Comparison of ENCODE assay signal across 8 cellular contexts in the genomic region with DNA sequence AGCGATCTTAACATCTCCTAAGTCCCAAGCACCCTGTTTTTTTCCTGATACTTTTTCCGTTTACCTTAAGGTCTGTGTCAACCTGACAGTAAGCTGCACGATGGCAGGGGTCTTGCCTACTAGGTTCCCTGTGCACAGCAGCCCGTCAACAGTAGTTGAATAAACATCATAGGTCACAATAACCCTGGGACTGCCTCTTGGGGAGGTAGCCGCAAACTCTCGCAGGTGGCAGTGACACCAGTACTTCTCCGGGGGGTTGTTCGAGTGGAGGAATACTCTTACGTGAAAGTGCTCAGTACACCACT.
DNase-seq lines count a peak whose midpoint lies in the region; ATAC-seq and TF ChIP-seq lines count a peak whose summit lies in the region.

No MANE protein-coding gene starts in this region.

- H3K36me3 Mint-ChIP-seq in nephron progenitor cell (ENCODE audit: low read depth) = peaks cover 16% of the 10 kb centered on the region

- peak overlapping the region; percentile 98 for H3K4me3 Mint-ChIP-seq in nephron progenitor cell

- H3K9me3 ChIP-seq in duodenal mucosa (ENCODE audit: control insufficient read depth in 1 of 2, low read length in 2 of 2) = no peaks in the 10 kb centered on the region

- H3K36me3 ChIP-seq in KMS-11 (ENCODE audit: insufficient read depth) (no peaks in the 10 kb centered on the region), duodenal mucosa (ENCODE audit: control insufficient read depth in 1 of 2, insufficient read depth in 2 of 2, low read length in 2 of 2) (no peaks in the 10 kb centered on the region)

- peaks cover 38% of the 10 kb centered on the region for H3K4me1 Mint-ChIP-seq in nephron progenitor cell

- peak overlapping the region; percentile 70; the same call in 1 of the 2 replicates for H3K27ac ChIP-seq in KMS-11
- no peak overlapping the region for H3K27ac ChIP-seq in duodenal mucosa (ENCODE audit: low read depth, low read length)

- TF ChIP-seq CTCF in GM12865 (IDR thresholded peaks at IDR 0.05; ENCODE audit: insufficient read depth, low read depth, low read length, missing control alignments) (no peak), KMS-11 (conservative IDR thresholded peaks at IDR 0.05; ENCODE audit: low read depth, low read length) (no peak), nephron progenitor cell (IDR thresholded peaks at IDR 0.05) (no peak)

- peaks cover 4% of the 10 kb centered on the region for H3K27me3 Mint-ChIP-seq in nephron progenitor cell (ENCODE audit: low read depth, poor library complexity)

- H3K4me3 ChIP-seq in GM12865 (ENCODE audit: low read depth, low read length) (peak overlapping the region; percentile 91), KMS-11 (IDR thresholded peaks at IDR 0.05; ENCODE audit: insufficient read depth, low read depth, low read length) (peak overlapping the region; percentile 52), duodenal mucosa (ENCODE audit: low read depth in 1 of 2, low read length in 2 of 2) (peak overlapping the region; percentile 86 to 98)

- peak overlapping the region; percentile 74 for H3K27ac Mint-ChIP-seq in nephron progenitor cell

- ATAC-seq in GM21717 (IDR thresholded peaks at IDR 0.05; ENCODE audit: unreplicated experiment) = peak; percentile 53

- intact Hi-C loops in head of caudate nucleus (cut with DNase I) = loop anchor here (5.0 kb wide), 1 partner anchor 356 kb away; a partner anchor contains a TSS

- H4K20me1 ChIP-seq in KMS-11 (ENCODE audit: insufficient read depth) = no peaks in the 10 kb centered on the region

- peaks cover 25% of the 10 kb centered on the region; the same call in 1 of the 2 replicates for H3K79me2 ChIP-seq in KMS-11 (ENCODE audit: insufficient read depth, low read depth)

- peak overlapping the region; percentile 78 for H3K4me2 ChIP-seq in KMS-11

- H3K27me3 ChIP-seq in KMS-11 (ENCODE audit: insufficient read depth, low read depth) (no peaks in the 10 kb centered on the region), duodenal mucosa (ENCODE audit: control insufficient read depth in 1 of 2, insufficient read depth in 2 of 2, low read length in 2 of 2) (no peaks in the 10 kb centered on the region)

- no peak for DNase-seq in GM12865 (ENCODE audit: low read depth)
- no peak for DNase-seq in nephron progenitor cell
- DNase-seq in erythroblast (lab: John Stamatoyannopoulos, UW) = no peak
- DNase-seq in OCI-M1 (lab: John Stamatoyannopoulos, UW) = no peak
- DNase-seq in head of caudate nucleus = no peak

- no peak for TF ChIP-seq POLR2A in erythroblast (IDR thresholded peaks at IDR 0.05; ENCODE audit: low read length)

- H3K9ac ChIP-seq in KMS-11 = peak overlapping the region; percentile 70; the same call in 1 of the 2 replicates
- peak overlapping the region; percentile 85 to 95 for H3K9ac ChIP-seq in duodenal mucosa (ENCODE audit: low read depth in 1 of 2, low read length in 2 of 2)

- peaks cover 11% of the 10 kb centered on the region for H3K9me3 Mint-ChIP-seq in nephron progenitor cell

- peaks cover 24% of the 10 kb centered on the region for H3K4me1 ChIP-seq in KMS-11 (ENCODE audit: low read depth, poor library complexity, severe bottlenecking)
- H3K4me1 ChIP-seq in duodenal mucosa (ENCODE audit: control insufficient read depth in 1 of 2, insufficient read depth in 2 of 2, low read length in 2 of 2) = peaks cover 23 to 28% of the 10 kb centered on the region in 2 donors

- H2AFZ ChIP-seq in KMS-11 (ENCODE audit: low read depth) = peak overlapping the region; percentile 82
